ENCODE assay signal across 1 cellular context in the genomic region with DNA sequence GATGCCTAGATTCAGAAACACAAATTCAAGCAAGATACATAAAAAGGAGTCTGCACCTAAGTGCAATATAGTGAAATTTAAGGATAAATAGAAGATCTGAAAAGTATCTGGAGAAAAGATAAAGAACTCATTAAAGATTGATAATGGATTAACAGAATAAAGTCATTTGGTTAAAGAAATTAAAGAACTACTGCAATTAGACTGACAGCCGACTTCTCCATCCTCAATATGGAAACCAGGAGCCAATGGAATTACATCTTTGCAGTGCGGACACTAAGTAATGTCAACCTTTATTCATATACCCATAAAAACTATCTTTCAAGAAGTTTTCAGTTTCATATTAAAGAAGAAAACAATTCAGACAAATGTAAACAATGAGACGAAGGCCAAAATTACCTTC.
TF ChIP-seq lines count a peak whose summit lies in the region.

No MANE protein-coding gene starts in this region.

TF ChIP-seq in K562, 482 proteins besides CTCF, POLR2A, EP300 and RAD21 (continued from another document):
- TF ChIP-seq, protein P1, sequence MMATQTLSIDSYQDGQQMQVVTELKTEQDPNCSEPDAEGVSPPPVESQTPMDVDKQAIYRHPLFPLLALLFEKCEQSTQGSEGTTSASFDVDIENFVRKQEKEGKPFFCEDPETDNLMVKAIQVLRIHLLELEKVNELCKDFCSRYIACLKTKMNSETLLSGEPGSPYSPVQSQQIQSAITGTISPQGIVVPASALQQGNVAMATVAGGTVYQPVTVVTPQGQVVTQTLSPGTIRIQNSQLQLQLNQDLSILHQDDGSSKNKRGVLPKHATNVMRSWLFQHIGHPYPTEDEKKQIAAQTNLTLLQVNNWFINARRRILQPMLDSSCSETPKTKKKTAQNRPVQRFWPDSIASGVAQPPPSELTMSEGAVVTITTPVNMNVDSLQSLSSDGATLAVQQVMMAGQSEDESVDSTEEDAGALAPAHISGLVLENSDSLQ (IDR thresholded peaks at IDR 0.05), result peak; percentile 27; the same call in 1 of the 2 replicates
- TF ChIP-seq DMBX1 (CRISPR knock-in tag; IDR thresholded peaks at IDR 0.05; ENCODE audit: borderline replicate concordance) (no peak), ZNF133 (CRISPR knock-in tag; IDR thresholded peaks at IDR 0.05) (no peak), GATAD2B (IDR thresholded peaks at IDR 0.05; ENCODE audit: borderline replicate concordance) (0 out of 2 replicates have a peak, but pooled peaks have one; percentile 32), EHMT2 (IDR thresholded peaks at IDR 0.05) (0 out of 2 replicates have a peak, but pooled peaks have one; percentile 19), NCOA4 (IDR thresholded peaks at IDR 0.05; ENCODE audit: partially characterized antibody) (no peak), ZNF324 (CRISPR knock-in tag; IDR thresholded peaks at IDR 0.05) (no peak)
- TF ChIP-seq, protein P2, sequence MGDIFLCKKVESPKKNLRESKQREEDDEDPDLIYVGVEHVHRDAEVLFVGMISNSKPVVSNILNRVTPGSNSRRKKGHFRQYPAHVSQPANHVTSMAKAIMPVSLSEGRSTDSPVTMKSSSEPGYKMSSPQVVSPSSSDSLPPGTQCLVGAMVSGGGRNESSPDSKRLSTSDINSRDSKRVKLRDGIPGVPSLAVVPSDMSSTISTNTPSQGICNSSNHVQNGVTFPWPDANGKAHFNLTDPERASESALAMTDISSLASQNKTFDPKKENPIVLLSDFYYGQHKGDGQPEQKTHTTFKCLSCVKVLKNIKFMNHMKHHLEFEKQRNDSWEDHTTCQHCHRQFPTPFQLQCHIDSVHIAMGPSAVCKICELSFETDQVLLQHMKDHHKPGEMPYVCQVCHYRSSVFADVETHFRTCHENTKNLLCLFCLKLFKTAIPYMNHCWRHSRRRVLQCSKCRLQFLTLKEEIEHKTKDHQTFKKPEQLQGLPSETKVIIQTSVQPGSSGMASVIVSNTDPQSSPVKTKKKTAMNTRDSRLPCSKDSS (IDR thresholded peaks at IDR 0.05; ENCODE audit: low read depth, partially characterized antibody), result peak; percentile 52
